9 cellular contexts compared by ENCODE assay signal in genomic region chr1:93585059-93585966, GRCh38.
A peak's percentile ranks its signal among the peaks of the same experiment; 100 is the strongest.
DNase-seq lines count a peak whose midpoint lies in the region; ATAC-seq and TF ChIP-seq lines count a peak whose summit lies in the region.
"Had no signal": no experiment of that assay in that cellular context is flagged by ENCODE, and none has a peak within 500 bp of the region (broad histone marks: within the 10 kb centered on the region; RNA-seq: fewer than 3 reads in every experiment).

No MANE protein-coding gene starts in this region.

- peaks cover 44 to 70% of the 10 kb centered on the region in 2 donors for H3K36me3 ChIP-seq in ascending aorta

- H3K27me3 ChIP-seq in ascending aorta (no peaks in the 10 kb centered on the region), right cardiac atrium (ENCODE audit: control insufficient read depth, insufficient read depth) (no peaks in the 10 kb centered on the region)

- peaks cover 6% of the 10 kb centered on the region for H3K9me3 Mint-ChIP-seq in glutamatergic neuron (ENCODE audit: unreplicated experiment)
- H3K9me3 Mint-ChIP-seq: activated naive CD4-positive, alpha-beta T cell treated with anti-CD3 and anti-CD28 coated beads, Interleukin-2, amount 50 U/mL, for 24 hours had no signal

- intact Hi-C loops in ascending aorta (cut with DNase I): loop anchor here (2.0 kb wide), 1 partner anchor 25 kb away; no protein-coding TSS in a partner anchor
- intact Hi-C loops in right cardiac atrium (cut with DNase I): no loop called here

- peaks cover 32% of the 10 kb centered on the region for H3K4me1 Mint-ChIP-seq in glutamatergic neuron (ENCODE audit: low read depth, unreplicated experiment)
- H3K4me1 Mint-ChIP-seq: activated naive CD4-positive, alpha-beta T cell treated with anti-CD3 and anti-CD28 coated beads, Interleukin-2, amount 50 U/mL, for 24 hours had no signal

- H3K36me3 Mint-ChIP-seq in glutamatergic neuron (ENCODE audit: unreplicated experiment): no peaks in the 10 kb centered on the region
- H3K36me3 Mint-ChIP-seq: activated naive CD4-positive, alpha-beta T cell treated with anti-CD3 and anti-CD28 coated beads, Interleukin-2, amount 50 U/mL, for 24 hours had no signal

- no peak overlapping the region for H3K27ac Mint-ChIP-seq in glutamatergic neuron (ENCODE audit: unreplicated experiment)
- H3K27ac Mint-ChIP-seq: activated naive CD4-positive, alpha-beta T cell treated with anti-CD3 and anti-CD28 coated beads, Interleukin-2, amount 50 U/mL, for 24 hours had no signal

- no peak overlapping the region for H3K4me3 ChIP-seq in ascending aorta
- no peak overlapping the region for H3K4me3 ChIP-seq in right cardiac atrium (ENCODE audit: low read length)

- in situ Hi-C loops in G401 (cut with HindIII; ENCODE audit: low sequenced_read_pairs): no loop called here

- TF ChIP-seq CTCF in ascending aorta (IDR thresholded peaks at IDR 0.05) (no peak), glutamatergic neuron (IDR thresholded peaks at IDR 0.05; ENCODE audit: partially characterized antibody, unreplicated experiment) (no peak)

- H3K27me3 Mint-ChIP-seq in glutamatergic neuron (ENCODE audit: unreplicated experiment): no peaks in the 10 kb centered on the region
- H3K27me3 Mint-ChIP-seq: activated naive CD4-positive, alpha-beta T cell treated with anti-CD3 and anti-CD28 coated beads, Interleukin-2, amount 50 U/mL, for 24 hours had no signal

- H3K9me3 ChIP-seq in ascending aorta (no peaks in the 10 kb centered on the region), right cardiac atrium (ENCODE audit: control insufficient read depth, low read length) (no peaks in the 10 kb centered on the region)

- H3K4me3 Mint-ChIP-seq in glutamatergic neuron (ENCODE audit: unreplicated experiment): no peak overlapping the region
- H3K4me3 Mint-ChIP-seq: activated naive CD4-positive, alpha-beta T cell treated with anti-CD3 and anti-CD28 coated beads, Interleukin-2, amount 50 U/mL, for 24 hours had no signal

- peak; percentile 59 for DNase-seq in G401 (ENCODE audit: low spot score)
- DNase-seq in ascending aorta (ENCODE audit: low spot score in 2 of 2): peak in 1 of 2 donors; percentile 80
- DNase-seq in right cardiac atrium: peak; percentile 90 to 96 (median 95)
- peak; percentile 60 for DNase-seq in renal cortical epithelial cell (ENCODE audit: low read depth)
- no peak for DNase-seq in NCI-H1436 treated with DMSO at 0.1 percent for 48 hours (lab: John Stamatoyannopoulos, UW)
- DNase-seq in glutamatergic neuron: no peak
- DNase-seq in activated T-cell treated with anti-CD3 and anti-CD28 coated beads, Interleukin-2, amount 50 U/mL, for 1 hour: no peak

- WGBS in right cardiac atrium: 41% methylated on average over 13 of the region's 13 CpGs

- ATAC-seq in right cardiac atrium (peak; percentile 91 to 93), HG03095 (IDR thresholded peaks at IDR 0.05; ENCODE audit: unreplicated experiment) (no peak)

- peak overlapping the region; percentile 71 to 74 for H3K27ac ChIP-seq in ascending aorta
- H3K27ac ChIP-seq in right cardiac atrium (ENCODE audit: low read length): peak overlapping the region; percentile 95

- H3K4me1 ChIP-seq in ascending aorta (peaks cover 0 to 13% of the 10 kb centered on the region in 2 donors), right cardiac atrium (ENCODE audit: control insufficient read depth, insufficient read depth, low read length) (peaks cover 4% of the 10 kb centered on the region)

Comparison
In these comparisons a context has a peak if more than half of its experiments do, and no peak if none do; other contexts are left out.
1. DNase-seq: peak in G401 (single experiment), right cardiac atrium (3 of 3) and renal cortical epithelial cell (single experiment); none in NCI-H1436 treated with DMSO at 0.1 percent for 48 hours (single experiment), glutamatergic neuron (single experiment) and activated T-cell treated with anti-CD3 and anti-CD28 coated beads, Interleukin-2, amount 50 U/mL, for 1 hour (single experiment).